Comparison of ENCODE assay signal across 1 cellular context in the genomic region with DNA sequence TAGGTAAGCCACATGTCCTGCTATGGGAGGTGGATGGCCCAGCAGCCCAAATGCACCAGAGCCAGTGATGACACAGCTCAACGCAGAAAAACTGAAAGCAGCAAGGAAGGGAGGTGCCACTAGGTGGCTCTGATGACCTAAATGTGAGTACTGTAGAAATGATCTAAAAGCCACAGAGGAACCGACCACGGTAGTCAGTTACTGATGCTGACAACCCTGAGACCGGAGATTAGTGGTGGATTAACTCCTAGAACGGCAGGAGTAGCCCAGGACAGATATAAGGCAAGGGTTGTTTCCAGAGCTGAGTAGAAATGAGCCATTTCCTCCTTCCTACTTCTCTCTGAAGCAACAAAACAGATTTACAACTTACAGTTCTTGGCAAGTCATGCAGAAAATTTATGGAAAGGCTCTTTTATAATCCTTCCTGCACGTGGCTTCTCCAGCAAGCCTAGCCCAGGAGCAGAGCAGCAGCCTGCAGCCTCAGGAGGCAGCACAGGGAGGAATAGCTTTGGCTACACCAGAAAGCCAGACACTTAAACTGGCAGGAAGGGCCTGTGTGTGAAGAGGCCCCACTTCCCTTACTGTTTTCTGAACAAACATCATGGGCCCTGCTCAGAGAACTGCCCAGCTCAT.
A peak's percentile ranks its signal among the peaks of the same experiment; 100 is the strongest.
TF ChIP-seq lines count a peak whose summit lies in the region.

No MANE protein-coding gene starts in this region.

TF ChIP-seq in K562, 482 proteins besides CTCF, POLR2A, EP300 and RAD21 (continued from another document and continues in another):
- TF ChIP-seq, protein P1, sequence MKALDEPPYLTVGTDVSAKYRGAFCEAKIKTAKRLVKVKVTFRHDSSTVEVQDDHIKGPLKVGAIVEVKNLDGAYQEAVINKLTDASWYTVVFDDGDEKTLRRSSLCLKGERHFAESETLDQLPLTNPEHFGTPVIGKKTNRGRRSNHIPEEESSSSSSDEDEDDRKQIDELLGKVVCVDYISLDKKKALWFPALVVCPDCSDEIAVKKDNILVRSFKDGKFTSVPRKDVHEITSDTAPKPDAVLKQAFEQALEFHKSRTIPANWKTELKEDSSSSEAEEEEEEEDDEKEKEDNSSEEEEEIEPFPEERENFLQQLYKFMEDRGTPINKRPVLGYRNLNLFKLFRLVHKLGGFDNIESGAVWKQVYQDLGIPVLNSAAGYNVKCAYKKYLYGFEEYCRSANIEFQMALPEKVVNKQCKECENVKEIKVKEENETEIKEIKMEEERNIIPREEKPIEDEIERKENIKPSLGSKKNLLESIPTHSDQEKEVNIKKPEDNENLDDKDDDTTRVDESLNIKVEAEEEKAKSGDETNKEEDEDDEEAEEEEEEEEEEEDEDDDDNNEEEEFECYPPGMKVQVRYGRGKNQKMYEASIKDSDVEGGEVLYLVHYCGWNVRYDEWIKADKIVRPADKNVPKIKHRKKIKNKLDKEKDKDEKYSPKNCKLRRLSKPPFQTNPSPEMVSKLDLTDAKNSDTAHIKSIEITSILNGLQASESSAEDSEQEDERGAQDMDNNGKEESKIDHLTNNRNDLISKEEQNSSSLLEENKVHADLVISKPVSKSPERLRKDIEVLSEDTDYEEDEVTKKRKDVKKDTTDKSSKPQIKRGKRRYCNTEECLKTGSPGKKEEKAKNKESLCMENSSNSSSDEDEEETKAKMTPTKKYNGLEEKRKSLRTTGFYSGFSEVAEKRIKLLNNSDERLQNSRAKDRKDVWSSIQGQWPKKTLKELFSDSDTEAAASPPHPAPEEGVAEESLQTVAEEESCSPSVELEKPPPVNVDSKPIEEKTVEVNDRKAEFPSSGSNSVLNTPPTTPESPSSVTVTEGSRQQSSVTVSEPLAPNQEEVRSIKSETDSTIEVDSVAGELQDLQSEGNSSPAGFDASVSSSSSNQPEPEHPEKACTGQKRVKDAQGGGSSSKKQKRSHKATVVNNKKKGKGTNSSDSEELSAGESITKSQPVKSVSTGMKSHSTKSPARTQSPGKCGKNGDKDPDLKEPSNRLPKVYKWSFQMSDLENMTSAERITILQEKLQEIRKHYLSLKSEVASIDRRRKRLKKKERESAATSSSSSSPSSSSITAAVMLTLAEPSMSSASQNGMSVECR (CRISPR knock-in tag; IDR thresholded peaks at IDR 0.05) = no peak
- no peak for TF ChIP-seq ZNF212 (CRISPR knock-in tag; IDR thresholded peaks at IDR 0.05)
- TF ChIP-seq KLF10 (CRISPR knock-in tag; IDR thresholded peaks at IDR 0.05) = no peak
- TF ChIP-seq, protein P2, sequence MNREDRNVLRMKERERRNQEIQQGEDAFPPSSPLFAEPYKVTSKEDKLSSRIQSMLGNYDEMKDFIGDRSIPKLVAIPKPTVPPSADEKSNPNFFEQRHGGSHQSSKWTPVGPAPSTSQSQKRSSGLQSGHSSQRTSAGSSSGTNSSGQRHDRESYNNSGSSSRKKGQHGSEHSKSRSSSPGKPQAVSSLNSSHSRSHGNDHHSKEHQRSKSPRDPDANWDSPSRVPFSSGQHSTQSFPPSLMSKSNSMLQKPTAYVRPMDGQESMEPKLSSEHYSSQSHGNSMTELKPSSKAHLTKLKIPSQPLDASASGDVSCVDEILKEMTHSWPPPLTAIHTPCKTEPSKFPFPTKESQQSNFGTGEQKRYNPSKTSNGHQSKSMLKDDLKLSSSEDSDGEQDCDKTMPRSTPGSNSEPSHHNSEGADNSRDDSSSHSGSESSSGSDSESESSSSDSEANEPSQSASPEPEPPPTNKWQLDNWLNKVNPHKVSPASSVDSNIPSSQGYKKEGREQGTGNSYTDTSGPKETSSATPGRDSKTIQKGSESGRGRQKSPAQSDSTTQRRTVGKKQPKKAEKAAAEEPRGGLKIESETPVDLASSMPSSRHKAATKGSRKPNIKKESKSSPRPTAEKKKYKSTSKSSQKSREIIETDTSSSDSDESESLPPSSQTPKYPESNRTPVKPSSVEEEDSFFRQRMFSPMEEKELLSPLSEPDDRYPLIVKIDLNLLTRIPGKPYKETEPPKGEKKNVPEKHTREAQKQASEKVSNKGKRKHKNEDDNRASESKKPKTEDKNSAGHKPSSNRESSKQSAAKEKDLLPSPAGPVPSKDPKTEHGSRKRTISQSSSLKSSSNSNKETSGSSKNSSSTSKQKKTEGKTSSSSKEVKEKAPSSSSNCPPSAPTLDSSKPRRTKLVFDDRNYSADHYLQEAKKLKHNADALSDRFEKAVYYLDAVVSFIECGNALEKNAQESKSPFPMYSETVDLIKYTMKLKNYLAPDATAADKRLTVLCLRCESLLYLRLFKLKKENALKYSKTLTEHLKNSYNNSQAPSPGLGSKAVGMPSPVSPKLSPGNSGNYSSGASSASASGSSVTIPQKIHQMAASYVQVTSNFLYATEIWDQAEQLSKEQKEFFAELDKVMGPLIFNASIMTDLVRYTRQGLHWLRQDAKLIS (CRISPR knock-in tag; IDR thresholded peaks at IDR 0.05) = no peak
- TF ChIP-seq, protein P3, sequence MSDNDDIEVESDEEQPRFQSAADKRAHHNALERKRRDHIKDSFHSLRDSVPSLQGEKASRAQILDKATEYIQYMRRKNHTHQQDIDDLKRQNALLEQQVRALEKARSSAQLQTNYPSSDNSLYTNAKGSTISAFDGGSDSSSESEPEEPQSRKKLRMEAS (CRISPR knock-in tag; IDR thresholded peaks at IDR 0.05) = no peak; the same call in 1 of the 2 replicates
- 0 out of 4 replicates have a peak, but pooled peaks of 1 of the 2 experiments have one; percentile 45 for TF ChIP-seq MAZ (CRISPR knock-in tag; conservative IDR thresholded peaks at IDR 0.05 in 1 of 2, IDR thresholded peaks at IDR 0.05 in 1 of 2)
- no peak for TF ChIP-seq ZNF668 (CRISPR knock-in tag; IDR thresholded peaks at IDR 0.05)
- TF ChIP-seq FOXA3 (CRISPR knock-in tag; conservative IDR thresholded peaks at IDR 0.05 in 1 of 2, IDR thresholded peaks at IDR 0.05 in 1 of 2) = no peak
- no peak for TF ChIP-seq ZKSCAN8 (CRISPR knock-in tag; IDR thresholded peaks at IDR 0.05)
- no peak for TF ChIP-seq ZC3H4 (CRISPR knock-in tag; IDR thresholded peaks at IDR 0.05; ENCODE audit: borderline replicate concordance)
- TF ChIP-seq, protein P4, sequence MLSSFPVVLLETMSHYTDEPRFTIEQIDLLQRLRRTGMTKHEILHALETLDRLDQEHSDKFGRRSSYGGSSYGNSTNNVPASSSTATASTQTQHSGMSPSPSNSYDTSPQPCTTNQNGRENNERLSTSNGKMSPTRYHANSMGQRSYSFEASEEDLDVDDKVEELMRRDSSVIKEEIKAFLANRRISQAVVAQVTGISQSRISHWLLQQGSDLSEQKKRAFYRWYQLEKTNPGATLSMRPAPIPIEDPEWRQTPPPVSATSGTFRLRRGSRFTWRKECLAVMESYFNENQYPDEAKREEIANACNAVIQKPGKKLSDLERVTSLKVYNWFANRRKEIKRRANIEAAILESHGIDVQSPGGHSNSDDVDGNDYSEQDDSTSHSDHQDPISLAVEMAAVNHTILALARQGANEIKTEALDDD (IDR thresholded peaks at IDR 0.05) = peak; percentile 95
- TF ChIP-seq PHB2 (IDR thresholded peaks at IDR 0.05; ENCODE audit: low read depth) = no peak
- no peak for TF ChIP-seq SMARCA5 (IDR thresholded peaks at IDR 0.05)
- TF ChIP-seq FIP1L1 (IDR thresholded peaks at IDR 0.05; ENCODE audit: low read depth, low read length, poor library complexity, severe bottlenecking) = no peak
- TF ChIP-seq ILK (tag; IDR thresholded peaks at IDR 0.05; ENCODE audit: borderline replicate concordance, low read depth) = no peak
- no peak for TF ChIP-seq MYBL2 (IDR thresholded peaks at IDR 0.05; ENCODE audit: low read depth)
- TF ChIP-seq MYBL2 (CRISPR knock-in tag; IDR thresholded peaks at IDR 0.05; ENCODE audit: borderline replicate concordance) = no peak
- no peak for TF ChIP-seq ZKSCAN1 (IDR thresholded peaks at IDR 0.05; ENCODE audit: low read depth, low read length)
- no peak for TF ChIP-seq ADNP (tag; IDR thresholded peaks at IDR 0.05)
- no peak for TF ChIP-seq NR1H2 (CRISPR knock-in tag; IDR thresholded peaks at IDR 0.05)
- TF ChIP-seq MAFK (IDR thresholded peaks at IDR 0.05; ENCODE audit: low read length) = peak; percentile 63
- TF ChIP-seq, protein P5, sequence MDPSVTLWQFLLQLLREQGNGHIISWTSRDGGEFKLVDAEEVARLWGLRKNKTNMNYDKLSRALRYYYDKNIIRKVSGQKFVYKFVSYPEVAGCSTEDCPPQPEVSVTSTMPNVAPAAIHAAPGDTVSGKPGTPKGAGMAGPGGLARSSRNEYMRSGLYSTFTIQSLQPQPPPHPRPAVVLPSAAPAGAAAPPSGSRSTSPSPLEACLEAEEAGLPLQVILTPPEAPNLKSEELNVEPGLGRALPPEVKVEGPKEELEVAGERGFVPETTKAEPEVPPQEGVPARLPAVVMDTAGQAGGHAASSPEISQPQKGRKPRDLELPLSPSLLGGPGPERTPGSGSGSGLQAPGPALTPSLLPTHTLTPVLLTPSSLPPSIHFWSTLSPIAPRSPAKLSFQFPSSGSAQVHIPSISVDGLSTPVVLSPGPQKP (CRISPR knock-in tag; IDR thresholded peaks at IDR 0.05) = no peak
- TF ChIP-seq, protein P6, sequence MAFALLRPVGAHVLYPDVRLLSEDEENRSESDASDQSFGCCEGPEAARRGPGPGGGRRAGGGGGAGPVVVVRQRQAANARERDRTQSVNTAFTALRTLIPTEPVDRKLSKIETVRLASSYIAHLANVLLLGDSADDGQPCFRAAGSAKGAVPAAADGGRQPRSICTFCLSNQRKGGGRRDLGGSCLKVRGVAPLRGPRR (CRISPR knock-in tag; IDR thresholded peaks at IDR 0.05) = no peak
- no peak for TF ChIP-seq TFAM (CRISPR knock-in tag; conservative IDR thresholded peaks at IDR 0.05)
- no peak for TF ChIP-seq HMG20B (CRISPR knock-in tag; IDR thresholded peaks at IDR 0.05)
- TF ChIP-seq, protein P7, sequence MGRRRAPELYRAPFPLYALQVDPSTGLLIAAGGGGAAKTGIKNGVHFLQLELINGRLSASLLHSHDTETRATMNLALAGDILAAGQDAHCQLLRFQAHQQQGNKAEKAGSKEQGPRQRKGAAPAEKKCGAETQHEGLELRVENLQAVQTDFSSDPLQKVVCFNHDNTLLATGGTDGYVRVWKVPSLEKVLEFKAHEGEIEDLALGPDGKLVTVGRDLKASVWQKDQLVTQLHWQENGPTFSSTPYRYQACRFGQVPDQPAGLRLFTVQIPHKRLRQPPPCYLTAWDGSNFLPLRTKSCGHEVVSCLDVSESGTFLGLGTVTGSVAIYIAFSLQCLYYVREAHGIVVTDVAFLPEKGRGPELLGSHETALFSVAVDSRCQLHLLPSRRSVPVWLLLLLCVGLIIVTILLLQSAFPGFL (CRISPR knock-in tag; IDR thresholded peaks at IDR 0.05) = no peak
- no peak for TF ChIP-seq KLF13 (tag; IDR thresholded peaks at IDR 0.05; ENCODE audit: borderline replicate concordance, low read depth)
- no peak for TF ChIP-seq ZNF561 (CRISPR knock-in tag; conservative IDR thresholded peaks at IDR 0.05)
- TF ChIP-seq ZNF282 (CRISPR knock-in tag; IDR thresholded peaks at IDR 0.05) = no peak
- TF ChIP-seq BMI1 (IDR thresholded peaks at IDR 0.05; ENCODE audit: low read length) = no peak
- TF ChIP-seq, protein P8, sequence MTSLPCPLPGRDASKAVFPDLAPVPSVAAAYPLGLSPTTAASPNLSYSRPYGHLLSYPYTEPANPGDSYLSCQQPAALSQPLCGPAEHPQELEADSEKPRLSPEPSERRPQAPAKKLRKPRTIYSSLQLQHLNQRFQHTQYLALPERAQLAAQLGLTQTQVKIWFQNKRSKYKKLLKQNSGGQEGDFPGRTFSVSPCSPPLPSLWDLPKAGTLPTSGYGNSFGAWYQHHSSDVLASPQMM (CRISPR knock-in tag; IDR thresholded peaks at IDR 0.05) = no peak
- no peak for TF ChIP-seq ZNF184 (CRISPR knock-in tag; IDR thresholded peaks at IDR 0.05)
- no peak for TF ChIP-seq TRIM24 (IDR thresholded peaks at IDR 0.05)
- TF ChIP-seq ZBED1 (IDR thresholded peaks at IDR 0.05) = no peak
- TF ChIP-seq, protein P9, sequence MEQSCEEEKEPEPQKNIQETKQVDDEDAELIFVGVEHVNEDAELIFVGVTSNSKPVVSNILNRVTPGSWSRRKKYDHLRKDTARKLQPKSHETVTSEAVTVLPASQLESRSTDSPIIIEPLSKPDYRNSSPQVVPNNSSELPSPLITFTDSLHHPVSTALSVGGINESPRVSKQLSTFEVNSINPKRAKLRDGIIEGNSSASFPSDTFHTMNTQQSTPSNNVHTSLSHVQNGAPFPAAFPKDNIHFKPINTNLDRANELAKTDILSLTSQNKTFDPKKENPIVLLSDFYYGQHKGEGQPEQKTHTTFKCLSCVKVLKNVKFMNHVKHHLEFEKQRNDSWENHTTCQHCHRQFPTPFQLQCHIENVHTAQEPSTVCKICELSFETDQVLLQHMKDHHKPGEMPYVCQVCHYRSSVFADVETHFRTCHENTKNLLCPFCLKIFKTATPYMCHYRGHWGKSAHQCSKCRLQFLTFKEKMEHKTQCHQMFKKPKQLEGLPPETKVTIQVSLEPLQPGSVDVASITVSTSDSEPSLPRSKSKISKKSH (CRISPR knock-in tag; IDR thresholded peaks at IDR 0.05) = no peak
- TF ChIP-seq, protein P10, sequence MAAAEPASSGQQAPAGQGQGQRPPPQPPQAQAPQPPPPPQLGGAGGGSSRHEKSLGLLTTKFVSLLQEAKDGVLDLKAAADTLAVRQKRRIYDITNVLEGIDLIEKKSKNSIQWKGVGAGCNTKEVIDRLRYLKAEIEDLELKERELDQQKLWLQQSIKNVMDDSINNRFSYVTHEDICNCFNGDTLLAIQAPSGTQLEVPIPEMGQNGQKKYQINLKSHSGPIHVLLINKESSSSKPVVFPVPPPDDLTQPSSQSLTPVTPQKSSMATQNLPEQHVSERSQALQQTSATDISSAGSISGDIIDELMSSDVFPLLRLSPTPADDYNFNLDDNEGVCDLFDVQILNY (CRISPR knock-in tag; IDR thresholded peaks at IDR 0.05) = no peak
- TF ChIP-seq NFE2L1 (tag; IDR thresholded peaks at IDR 0.05; ENCODE audit: borderline replicate concordance, low read depth) = no peak
- TF ChIP-seq, protein P11, sequence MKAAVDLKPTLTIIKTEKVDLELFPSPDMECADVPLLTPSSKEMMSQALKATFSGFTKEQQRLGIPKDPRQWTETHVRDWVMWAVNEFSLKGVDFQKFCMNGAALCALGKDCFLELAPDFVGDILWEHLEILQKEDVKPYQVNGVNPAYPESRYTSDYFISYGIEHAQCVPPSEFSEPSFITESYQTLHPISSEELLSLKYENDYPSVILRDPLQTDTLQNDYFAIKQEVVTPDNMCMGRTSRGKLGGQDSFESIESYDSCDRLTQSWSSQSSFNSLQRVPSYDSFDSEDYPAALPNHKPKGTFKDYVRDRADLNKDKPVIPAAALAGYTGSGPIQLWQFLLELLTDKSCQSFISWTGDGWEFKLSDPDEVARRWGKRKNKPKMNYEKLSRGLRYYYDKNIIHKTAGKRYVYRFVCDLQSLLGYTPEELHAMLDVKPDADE (conservative IDR thresholded peaks at IDR 0.05; ENCODE audit: control insufficient read depth, low read depth, low read length) = no peak
- no peak for TF ChIP-seq RNF2 (IDR thresholded peaks at IDR 0.05)
- TF ChIP-seq, protein P12, sequence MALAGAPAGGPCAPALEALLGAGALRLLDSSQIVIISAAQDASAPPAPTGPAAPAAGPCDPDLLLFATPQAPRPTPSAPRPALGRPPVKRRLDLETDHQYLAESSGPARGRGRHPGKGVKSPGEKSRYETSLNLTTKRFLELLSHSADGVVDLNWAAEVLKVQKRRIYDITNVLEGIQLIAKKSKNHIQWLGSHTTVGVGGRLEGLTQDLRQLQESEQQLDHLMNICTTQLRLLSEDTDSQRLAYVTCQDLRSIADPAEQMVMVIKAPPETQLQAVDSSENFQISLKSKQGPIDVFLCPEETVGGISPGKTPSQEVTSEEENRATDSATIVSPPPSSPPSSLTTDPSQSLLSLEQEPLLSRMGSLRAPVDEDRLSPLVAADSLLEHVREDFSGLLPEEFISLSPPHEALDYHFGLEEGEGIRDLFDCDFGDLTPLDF (CRISPR knock-in tag; IDR thresholded peaks at IDR 0.05) = no peak
- TF ChIP-seq SAFB2 (IDR thresholded peaks at IDR 0.05; ENCODE audit: borderline replicate concordance, low read depth, low read length, severe bottlenecking) = no peak
- TF ChIP-seq CREM (IDR thresholded peaks at IDR 0.05; ENCODE audit: low read depth) = peak; percentile 53
- TF ChIP-seq DPF2 (IDR thresholded peaks at IDR 0.05) = 0 out of 2 replicates have a peak, but pooled peaks have one; percentile 25
- TF ChIP-seq SMARCA4 (IDR thresholded peaks at IDR 0.05) = no peak
- no peak for TF ChIP-seq ETV6 (IDR thresholded peaks at IDR 0.05; ENCODE audit: borderline replicate concordance in 1 of 2, low read depth in 2 of 2, low read length in 1 of 2)
- no peak for TF ChIP-seq ETV6 (CRISPR knock-in tag; IDR thresholded peaks at IDR 0.05; ENCODE audit: borderline replicate concordance)
- TF ChIP-seq ZNF431 (CRISPR knock-in tag; IDR thresholded peaks at IDR 0.05) = no peak
